6 cellular contexts compared by ENCODE assay signal in genomic region chr17:18256776-18257175, GRCh38. TPM values are rescaled to one million over a fixed set of nuclear protein-coding genes. Genes with fewer than 3 reads are reported as not detected.
A peak's percentile ranks its signal among the peaks of the same experiment; 100 is the strongest.
DNase-seq lines count a peak whose midpoint lies in the region; ATAC-seq and TF ChIP-seq lines count a peak whose summit lies in the region.

No MANE protein-coding gene starts in this region.

- intact Hi-C loops in natural killer cell (cut with micrococcal nuclease): loop anchor here (5.0 kb wide), 1 partner anchor 74 kb away; the partner anchor contains the start of gene ALKBH5

- H2AFZ ChIP-seq in GM23248: no peak overlapping the region

- in situ Hi-C loops in GM23248 (cut with MboI): no loop called here

- peak overlapping the region; percentile 98 for H3K4me3 Mint-ChIP-seq in activated naive CD8-positive, alpha-beta T cell
- H3K4me3 Mint-ChIP-seq in natural killer cell: peak overlapping the region; percentile 97

- no peaks in the 10 kb centered on the region for H3K27me3 ChIP-seq in GM23248 (replicated peaks; ENCODE audit: insufficient read depth)

- H3K27ac Mint-ChIP-seq in activated naive CD8-positive, alpha-beta T cell: peak overlapping the region; percentile 16
- H3K27ac Mint-ChIP-seq in natural killer cell: peak overlapping the region; percentile 51 to 96

- H3F3A ChIP-seq in GM23248 (ENCODE audit: insufficient read depth): 0 out of 2 replicates have a peak, but pooled peaks cover 6% of the 10 kb centered on the region

- ATAC-seq in natural killer cell (no peak), GM18873 (IDR thresholded peaks at IDR 0.05; ENCODE audit: low FRiP score, unreplicated experiment) (no peak), GM18520 (IDR thresholded peaks at IDR 0.05; ENCODE audit: unreplicated experiment) (no peak)

- DNase-seq in GM23248: no peak
- DNase-seq in natural killer cell: no peak
- DNase-seq in DMS53 (lab: John Stamatoyannopoulos, UW): no peak

- no peaks in the 10 kb centered on the region for H4K20me1 ChIP-seq in GM23248 (ENCODE audit: insufficient read depth)

- H3K4me1 Mint-ChIP-seq in activated naive CD8-positive, alpha-beta T cell (ENCODE audit: low read depth): peaks cover 33% of the 10 kb centered on the region
- H3K4me1 Mint-ChIP-seq in natural killer cell: peaks cover 17 to 28% of the 10 kb centered on the region in 2 donors

- no peaks in the 10 kb centered on the region for H3K27me3 Mint-ChIP-seq in activated naive CD8-positive, alpha-beta T cell
- no peaks in the 10 kb centered on the region for H3K27me3 Mint-ChIP-seq in natural killer cell (ENCODE audit: low read depth in 2 of 2)

- H3K36me3 ChIP-seq in GM23248 (ENCODE audit: low read depth): peaks cover 25% of the 10 kb centered on the region

- WGBS in GM23248 (ENCODE audit: low coverage in 1 of 2, low lambda C conversion rate in 2 of 2, missing lambda C conversion rate in 2 of 2), 2 experiments: 83 to 86% methylated on average over 7 of the region's 7 CpGs

- H3K4me1 ChIP-seq in GM23248 (ENCODE audit: insufficient read depth): peaks cover 23% of the 10 kb centered on the region

- TF ChIP-seq CTCF in natural killer cell (IDR thresholded peaks at IDR 0.05): no peak

- H3K9me3 ChIP-seq in GM23248 (ENCODE audit: low read depth): no peaks in the 10 kb centered on the region

- peak overlapping the region; percentile 97; the same call in 1 of the 2 replicates for H3K4me3 ChIP-seq in GM23248

- H3K36me3 Mint-ChIP-seq in activated naive CD8-positive, alpha-beta T cell: no peaks in the 10 kb centered on the region
- no peaks in the 10 kb centered on the region for H3K36me3 Mint-ChIP-seq in natural killer cell

- no peaks in the 10 kb centered on the region for H3K9me2 ChIP-seq in GM23248 (ENCODE audit: insufficient read depth)

- peak overlapping the region; percentile 86 for H3K4me2 ChIP-seq in GM23248 (ENCODE audit: unreplicated experiment)

- H3K27ac ChIP-seq in GM23248: no peak overlapping the region

- H3K79me2 ChIP-seq in GM23248 (ENCODE audit: insufficient read depth): peaks cover 49% of the 10 kb centered on the region

- H3K9me3 Mint-ChIP-seq in activated naive CD8-positive, alpha-beta T cell (ENCODE audit: low read depth): no peaks in the 10 kb centered on the region
- no peaks in the 10 kb centered on the region for H3K9me3 Mint-ChIP-seq in natural killer cell

- peak overlapping the region; percentile 98 for H3K9ac ChIP-seq in GM23248

RNA-seq across cellular contexts. Expression of gene FLII, which starts 1.8 kb away (rescaled TPM):
- 250 and 306 TPM in 2 replicates for total RNA-seq in GM23248 (2014; rRNA removed; shearing (Covaris generic))
- polyA plus RNA-seq in GM23248 (2016; fragmentation: Nextera tagmentation; extraction: Ambion mirVana): 187 TPM in 2 replicates
- total RNA-seq in natural killer cell: 100 to 1,000 TPM; 286 to 342 (median 327) TPM

RNA-seq across cellular contexts. Expression of gene MIEF2, which starts 3.7 kb away (rescaled TPM):
- total RNA-seq in GM23248 (2014; rRNA removed; shearing (Covaris generic)): 13.8 and 26.4 TPM in 2 replicates
- polyA plus RNA-seq in GM23248 (2016; fragmentation: Nextera tagmentation; extraction: Ambion mirVana): 8.8 and 10.0 TPM in 2 replicates
- 10 to 100 TPM; 10.6 to 12.8 (median 11.3) TPM for total RNA-seq in natural killer cell

RNA-seq across cellular contexts. Expression of gene LLGL1, which starts 31.3 kb away (rescaled TPM):
- total RNA-seq in GM23248 (2014; rRNA removed; shearing (Covaris generic)): 37.3 and 40.3 TPM in 2 replicates
- 3.4 and 3.5 TPM in 2 replicates for polyA plus RNA-seq in GM23248 (2016; fragmentation: Nextera tagmentation; extraction: Ambion mirVana)
- total RNA-seq in natural killer cell: 10 to 100 TPM; 19.7 to 26.2 (median 25.8) TPM

RNA-seq across cellular contexts. Expression of gene TOP3A, which starts 58.0 kb away (rescaled TPM):
- total RNA-seq in GM23248 (2014; rRNA removed; shearing (Covaris generic)): 23.5 and 47.1 TPM in 2 replicates
- polyA plus RNA-seq in GM23248 (2016; fragmentation: Nextera tagmentation; extraction: Ambion mirVana): 12.2 and 14.1 TPM in 2 replicates
- 10 to 100 TPM; 38.1 to 59.7 (median 53.2) TPM for total RNA-seq in natural killer cell

RNA-seq across cellular contexts. Expression of gene SMCR8, which starts 58.3 kb away (rescaled TPM):
- total RNA-seq in GM23248 (2014; rRNA removed; shearing (Covaris generic)): 10.5 and 15.0 TPM in 2 replicates
- polyA plus RNA-seq in GM23248 (2016; fragmentation: Nextera tagmentation; extraction: Ambion mirVana): 2.2 and 2.5 TPM in 2 replicates
- 10 to 100 TPM; 33.5 to 48.5 (median 39.2) TPM for total RNA-seq in natural killer cell
